14 cellular contexts compared by ENCODE assay signal in genomic region chr11:10688401-10688800, GRCh38. TPM values are rescaled to one million over a fixed set of nuclear protein-coding genes. Genes with fewer than 3 reads are reported as not detected.
DNase-seq lines count a peak whose midpoint lies in the region; ATAC-seq and TF ChIP-seq lines count a peak whose summit lies in the region.
"Had no signal": no experiment of that assay in that cellular context is flagged by ENCODE, and none has a peak within 500 bp of the region (broad histone marks: within the 10 kb centered on the region; RNA-seq: fewer than 3 reads in every experiment).

No MANE protein-coding gene starts in this region.

- H3K36me3 ChIP-seq in A673 (ENCODE audit: insufficient read depth, low read length, poor library complexity, severe bottlenecking) (no peaks in the 10 kb centered on the region), hepatocyte (replicated peaks; ENCODE audit: insufficient read depth, low read depth) (no peaks in the 10 kb centered on the region)
- H3K36me3 ChIP-seq: prostate gland had no signal

- peaks cover 1% of the 10 kb centered on the region for H3K27me3 Mint-ChIP-seq in activated CD8-positive, alpha-beta T cell treated with anti-CD3 and anti-CD28 coated beads for 36 hours
- no peaks in the 10 kb centered on the region for H3K27me3 Mint-ChIP-seq in glutamatergic neuron (ENCODE audit: unreplicated experiment)
- H3K27me3 Mint-ChIP-seq in T-helper 2 cell treated with Interferon-gamma antibody and Interleukin-4, amounts not matched to agents 5 μg/mL and 100 μg/mL, for 36 hours (ENCODE audit: low read depth): peaks cover 14% of the 10 kb centered on the region
- H3K27me3 Mint-ChIP-seq in activated T-helper 1 cell treated with anti-CD3 and anti-CD28 coated beads, Interleukin-12 subunit alpha, Interleukin-12 subunit beta, Interleukin-2, Interleukin-4 antibody, amounts not matched to agents 30 ng/mL and 10 ng/mL and 1 ng/mL, durations not matched to agents 14 hours and 24 hours and 36 hours (ENCODE audit: insufficient read depth): peaks cover 13% of the 10 kb centered on the region

- no peak overlapping the region for H3K27ac Mint-ChIP-seq in activated CD8-positive, alpha-beta T cell treated with anti-CD3 and anti-CD28 coated beads for 36 hours
- H3K27ac Mint-ChIP-seq in glutamatergic neuron (ENCODE audit: unreplicated experiment): no peak overlapping the region
- no peak overlapping the region for H3K27ac Mint-ChIP-seq in T-helper 2 cell treated with Interferon-gamma antibody and Interleukin-4, amounts not matched to agents 5 μg/mL and 100 μg/mL, for 36 hours
- H3K27ac Mint-ChIP-seq in activated T-helper 1 cell treated with anti-CD3 and anti-CD28 coated beads, Interleukin-12 subunit alpha, Interleukin-12 subunit beta, Interleukin-2, Interleukin-4 antibody, amounts not matched to agents 30 ng/mL and 10 ng/mL and 1 ng/mL, durations not matched to agents 14 hours and 24 hours and 36 hours: no peak overlapping the region

- DNase-seq in A673 (ENCODE audit: low spot score) (no peak), GM19238 (ENCODE audit: insufficient read length, low spot score) (peak; percentile 15), glutamatergic neuron (no peak), hepatocyte (ENCODE audit: low spot score) (no peak), G401 (ENCODE audit: low spot score) (no peak)
- DNase-seq in activated CD8-positive, alpha-beta T cell treated with anti-CD3 and anti-CD28 coated beads for 36 hours: peak; percentile 7
- DNase-seq in T-helper 2 cell treated with Interferon-gamma antibody and Interleukin-4, amounts not matched to agents 5 μg/mL and 100 μg/mL, for 36 hours (ENCODE audit: low spot score): no peak
- DNase-seq in activated T-helper 1 cell treated with anti-CD3 and anti-CD28 coated beads, Interleukin-12 subunit alpha, Interleukin-12 subunit beta, Interleukin-2, Interleukin-4 antibody, amounts not matched to agents 30 ng/mL and 10 ng/mL and 1 ng/mL, durations not matched to agents 14 hours and 24 hours and 36 hours (ENCODE audit: low spot score): no peak
- DNase-seq: activated T-cell treated with anti-CD3 and anti-CD28 coated beads, Interleukin-2, amount 50 U/mL, for 4 hours; left colon; NCI-H69; T1000 had no signal

- no peaks in the 10 kb centered on the region for H3K4me1 Mint-ChIP-seq in activated CD8-positive, alpha-beta T cell treated with anti-CD3 and anti-CD28 coated beads for 36 hours (ENCODE audit: low read depth)
- H3K4me1 Mint-ChIP-seq in glutamatergic neuron (ENCODE audit: low read depth, unreplicated experiment): peaks cover 19% of the 10 kb centered on the region
- no peaks in the 10 kb centered on the region for H3K4me1 Mint-ChIP-seq in T-helper 2 cell treated with Interferon-gamma antibody and Interleukin-4, amounts not matched to agents 5 μg/mL and 100 μg/mL, for 36 hours (ENCODE audit: low read depth)
- H3K4me1 Mint-ChIP-seq in activated T-helper 1 cell treated with anti-CD3 and anti-CD28 coated beads, Interleukin-12 subunit alpha, Interleukin-12 subunit beta, Interleukin-2, Interleukin-4 antibody, amounts not matched to agents 30 ng/mL and 10 ng/mL and 1 ng/mL, durations not matched to agents 14 hours and 24 hours and 36 hours (ENCODE audit: low read depth): no peaks in the 10 kb centered on the region

- H3K9me2 ChIP-seq in hepatocyte (replicated peaks; ENCODE audit: insufficient read depth): no peaks in the 10 kb centered on the region

- ATAC-seq in activated CD8-positive, alpha-beta T cell treated with anti-CD3 and anti-CD28 coated beads for 36 hours: peak; percentile 42
- ATAC-seq: left colon had no signal

- H3K4me3 Mint-ChIP-seq in activated CD8-positive, alpha-beta T cell treated with anti-CD3 and anti-CD28 coated beads for 36 hours: no peak overlapping the region
- H3K4me3 Mint-ChIP-seq in glutamatergic neuron (ENCODE audit: unreplicated experiment): no peak overlapping the region
- no peak overlapping the region for H3K4me3 Mint-ChIP-seq in T-helper 2 cell treated with Interferon-gamma antibody and Interleukin-4, amounts not matched to agents 5 μg/mL and 100 μg/mL, for 36 hours
- H3K4me3 Mint-ChIP-seq in activated T-helper 1 cell treated with anti-CD3 and anti-CD28 coated beads, Interleukin-12 subunit alpha, Interleukin-12 subunit beta, Interleukin-2, Interleukin-4 antibody, amounts not matched to agents 30 ng/mL and 10 ng/mL and 1 ng/mL, durations not matched to agents 14 hours and 24 hours and 36 hours: no peak overlapping the region
- H3K4me3 Mint-ChIP-seq: activated T-cell treated with anti-CD3 and anti-CD28 coated beads, Interleukin-2, amount 50 U/mL, for 4 hours; IgD-negative memory B cell had no signal

- no peaks in the 10 kb centered on the region for H4K20me1 ChIP-seq in hepatocyte (ENCODE audit: insufficient read depth, poor library complexity, severe bottlenecking)

- H3K4me2 ChIP-seq in hepatocyte: no peak overlapping the region

- WGBS in hepatocyte (ENCODE audit: low lambda C conversion rate, missing lambda C conversion rate): 94% methylated on average over 2 of the region's 2 CpGs

- POLR2A ChIA-PET in A673 (lab: Charles Lee; ENCODE audit: low non-redundant PET): interaction anchor here (0.6 kb wide), 1 partner anchor 275 kb away, joined by 3 read pairs; no protein-coding TSS in a partner anchor
- POLR2A ChIA-PET in activated CD8-positive, alpha-beta T cell treated with anti-CD3 and anti-CD28 coated beads for 36 hours (lab: Charles Lee): no interaction called here

- no peak overlapping the region for H2AFZ ChIP-seq in hepatocyte

- H3K27ac ChIP-seq in A673 (ENCODE audit: low read depth, low read length, poor library complexity, severe bottlenecking) (no peak overlapping the region), hepatocyte (no peak overlapping the region)
- H3K27ac ChIP-seq: prostate gland had no signal

- no peaks in the 10 kb centered on the region for H3K9me3 Mint-ChIP-seq in activated CD8-positive, alpha-beta T cell treated with anti-CD3 and anti-CD28 coated beads for 36 hours
- H3K9me3 Mint-ChIP-seq in glutamatergic neuron (ENCODE audit: unreplicated experiment): no peaks in the 10 kb centered on the region
- H3K9me3 Mint-ChIP-seq in T-helper 2 cell treated with Interferon-gamma antibody and Interleukin-4, amounts not matched to agents 5 μg/mL and 100 μg/mL, for 36 hours: no peaks in the 10 kb centered on the region
- H3K9me3 Mint-ChIP-seq in activated T-helper 1 cell treated with anti-CD3 and anti-CD28 coated beads, Interleukin-12 subunit alpha, Interleukin-12 subunit beta, Interleukin-2, Interleukin-4 antibody, amounts not matched to agents 30 ng/mL and 10 ng/mL and 1 ng/mL, durations not matched to agents 14 hours and 24 hours and 36 hours: no peaks in the 10 kb centered on the region
- H3K9me3 Mint-ChIP-seq: activated T-cell treated with anti-CD3 and anti-CD28 coated beads, Interleukin-2, amount 50 U/mL, for 4 hours; IgD-negative memory B cell had no signal

- H3K36me3 Mint-ChIP-seq in activated CD8-positive, alpha-beta T cell treated with anti-CD3 and anti-CD28 coated beads for 36 hours (ENCODE audit: low read depth): no peaks in the 10 kb centered on the region
- H3K36me3 Mint-ChIP-seq in glutamatergic neuron (ENCODE audit: unreplicated experiment): no peaks in the 10 kb centered on the region
- no peaks in the 10 kb centered on the region for H3K36me3 Mint-ChIP-seq in T-helper 2 cell treated with Interferon-gamma antibody and Interleukin-4, amounts not matched to agents 5 μg/mL and 100 μg/mL, for 36 hours (ENCODE audit: low read depth)
- no peaks in the 10 kb centered on the region for H3K36me3 Mint-ChIP-seq in activated T-helper 1 cell treated with anti-CD3 and anti-CD28 coated beads, Interleukin-12 subunit alpha, Interleukin-12 subunit beta, Interleukin-2, Interleukin-4 antibody, amounts not matched to agents 30 ng/mL and 10 ng/mL and 1 ng/mL, durations not matched to agents 14 hours and 24 hours and 36 hours (ENCODE audit: low read depth)

- H3K9me3 ChIP-seq in A673 (ENCODE audit: low read depth, low read length, poor library complexity, severe bottlenecking) (no peaks in the 10 kb centered on the region), hepatocyte (ENCODE audit: low read depth) (no peaks in the 10 kb centered on the region)
- H3K9me3 ChIP-seq: prostate gland had no signal

- no peaks in the 10 kb centered on the region for H3K4me1 ChIP-seq in A673 (ENCODE audit: insufficient read depth, low read length, poor library complexity, severe bottlenecking)
- no peaks in the 10 kb centered on the region for H3K4me1 ChIP-seq in hepatocyte (ENCODE audit: insufficient read depth)
- H3K4me1 ChIP-seq: prostate gland had no signal

- no peaks in the 10 kb centered on the region for H3K79me2 ChIP-seq in hepatocyte

- no TSS peak for BruUV-seq in A673 (replicated peaks; lab: Mats Ljungman, UMichigan)

- TF ChIP-seq CTCF in A673 (conservative IDR thresholded peaks at IDR 0.05; ENCODE audit: low read depth, low read length) (peak; percentile 27; the same call in 1 of the 2 replicates), glutamatergic neuron (IDR thresholded peaks at IDR 0.05; ENCODE audit: partially characterized antibody, unreplicated experiment) (peak; percentile 33), hepatocyte (IDR thresholded peaks at IDR 0.05; ENCODE audit: poor library complexity) (no peak)
- peak; percentile 20 for TF ChIP-seq CTCF in activated CD8-positive, alpha-beta T cell treated with anti-CD3 and anti-CD28 coated beads for 36 hours (IDR thresholded peaks at IDR 0.05)

- H3K4me3 ChIP-seq in A673 (ENCODE audit: low read depth, low read length, poor library complexity, severe bottlenecking) (no peak overlapping the region), hepatocyte (no peak overlapping the region)
- H3K4me3 ChIP-seq: prostate gland had no signal

- CTCF ChIA-PET in A673 (lab: Charles Lee): no interaction called here
- CTCF ChIA-PET in activated CD8-positive, alpha-beta T cell treated with anti-CD3 and anti-CD28 coated beads for 36 hours (lab: Charles Lee): interaction anchor here (1.3 kb wide), 1 partner anchor 23 kb away, joined by 5 read pairs; no protein-coding TSS in a partner anchor

- H3K27me3 ChIP-seq in A673 (replicated peaks; ENCODE audit: insufficient read depth, low read depth, low read length, poor library complexity): no peaks in the 10 kb centered on the region
- no peaks in the 10 kb centered on the region for H3K27me3 ChIP-seq in hepatocyte

- intact Hi-C loops in A673 (cut with micrococcal nuclease; ENCODE audit: unreplicated experiment): no loop called here
- intact Hi-C loops in activated CD8-positive, alpha-beta T cell treated with anti-CD3 and anti-CD28 coated beads for 36 hours (cut with micrococcal nuclease): no loop called here
- intact Hi-C loops in activated T-helper 1 cell treated with anti-CD3 and anti-CD28 coated beads, Interleukin-12 subunit alpha, Interleukin-12 subunit beta, Interleukin-2, Interleukin-4 antibody, amounts not matched to agents 30 ng/mL and 10 ng/mL and 1 ng/mL, durations not matched to agents 14 hours and 24 hours and 36 hours (cut with micrococcal nuclease): no loop called here

- in situ Hi-C loops in G401 (cut with HindIII; ENCODE audit: low sequenced_read_pairs): no loop called here

RNA-seq across cellular contexts. Expression of gene IRAG1, which starts 5.2 kb away (rescaled TPM):
- total RNA-seq in A673 (2021) (0.26 and 0.81 TPM in 2 replicates), glutamatergic neuron (ENCODE audit: unreplicated experiment) (4.2 TPM), hepatocyte (5.7 and 7.1 TPM in 2 replicates)
- not detected for total RNA-seq in activated CD8-positive, alpha-beta T cell treated with anti-CD3 and anti-CD28 coated beads for 36 hours
- total RNA-seq in activated T-helper 1 cell treated with anti-CD3 and anti-CD28 coated beads, Interleukin-12 subunit alpha, Interleukin-12 subunit beta, Interleukin-2, Interleukin-4 antibody, amounts not matched to agents 30 ng/mL and 10 ng/mL and 1 ng/mL, durations not matched to agents 14 hours and 24 hours and 36 hours: not detected in 2 replicates
- polyA plus RNA-seq in hepatocyte: 3.1 and 3.2 TPM in 2 replicates
- total RNA-seq in G401 (2014; rRNA removed; shearing (Covaris generic)): 3.9 and 4.1 TPM in 2 replicates

Comparison
In these comparisons a context has a peak if more than half of its experiments do, and no peak if none do; other contexts are left out.
1. DNase-seq: peak in GM19238 (single experiment) and activated CD8-positive, alpha-beta T cell treated with anti-CD3 and anti-CD28 coated beads for 36 hours (single experiment); none in A673 (single experiment), glutamatergic neuron (single experiment), T-helper 2 cell treated with Interferon-gamma antibody and Interleukin-4, amounts not matched to agents 5 μg/mL and 100 μg/mL, for 36 hours (single experiment), activated T-helper 1 cell treated with anti-CD3 and anti-CD28 coated beads, Interleukin-12 subunit alpha, Interleukin-12 subunit beta, Interleukin-2, Interleukin-4 antibody, amounts not matched to agents 30 ng/mL and 10 ng/mL and 1 ng/mL, durations not matched to agents 14 hours and 24 hours and 36 hours (single experiment), hepatocyte (single experiment) and G401 (single experiment).